In the genomic region with DNA sequence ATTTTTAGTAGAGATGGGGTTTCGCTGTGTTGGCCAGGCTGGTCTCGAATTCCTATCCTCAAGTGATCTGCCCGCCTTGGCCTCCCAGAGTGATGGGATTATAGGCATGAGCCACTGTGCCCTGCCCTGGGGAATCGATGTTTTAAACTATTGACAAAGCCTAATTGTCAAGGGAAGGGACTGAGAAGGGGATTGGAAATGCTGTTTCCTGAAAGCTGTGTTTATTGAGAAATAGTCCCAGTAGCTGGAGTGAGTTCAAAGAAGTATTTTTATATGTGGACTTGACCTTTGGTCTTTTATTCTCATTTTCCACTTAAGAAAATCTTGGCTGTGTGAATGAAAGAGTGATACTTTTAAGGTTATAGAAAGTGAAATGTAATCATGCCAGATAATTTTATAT, we compare ENCODE assay signal across 18 cellular contexts. TPM values are rescaled to one million over a fixed set of nuclear protein-coding genes. Genes with fewer than 3 reads are reported as not detected.
DNase-seq lines count a peak whose midpoint lies in the region; ATAC-seq and TF ChIP-seq lines count a peak whose summit lies in the region.
"Had no signal": no experiment of that assay in that cellular context is flagged by ENCODE, and none has a peak within 500 bp of the region (broad histone marks: within the 10 kb centered on the region; RNA-seq: fewer than 3 reads in every experiment).

No MANE protein-coding gene starts in this region.

- no peaks in the 10 kb centered on the region for H3K9me3 Mint-ChIP-seq in glutamatergic neuron (ENCODE audit: unreplicated experiment)
- H3K9me3 Mint-ChIP-seq: activated naive CD8-positive, alpha-beta T cell treated with anti-CD3 and anti-CD28 coated beads, Interleukin-2, amount 50 U/mL, for 24 hours had no signal

- ATAC-seq in psoas muscle (no peak), HG03354 (IDR thresholded peaks at IDR 0.05; ENCODE audit: poor library complexity, severe bottlenecking, unreplicated experiment) (no peak)
- ATAC-seq: activated naive CD8-positive, alpha-beta T cell treated with anti-CD3 and anti-CD28 coated beads, Interleukin-2, amount 50 U/mL, for 24 hours; naive thymus-derived CD4-positive, alpha-beta T cell had no signal

- DNase-seq in HAP-1 (ENCODE audit: low spot score in 2 of 2) (peak; percentile 50 to 53), adipocyte (ENCODE audit: low read depth) (no peak), glutamatergic neuron (peak; percentile 21), psoas muscle (no peak), NCI-H446 treated with DMSO at 0.1 percent for 48 hours (lab: John Stamatoyannopoulos, UW) (no peak), iPS-NIHi11 (ENCODE audit: low spot score) (no peak), NCI-H1930 (lab: John Stamatoyannopoulos, UW) (no peak)
- DNase-seq: activated CD4-positive, alpha-beta T cell treated with anti-CD3 and anti-CD28 coated beads, Interleukin-2, amount 50 U/mL, for 4 hours; activated naive CD8-positive, alpha-beta T cell treated with anti-CD3 and anti-CD28 coated beads, Interleukin-2, amount 50 U/mL, for 24 hours; activated T-cell treated with anti-CD3 and anti-CD28 coated beads, Interleukin-2, amount 50 U/mL, for 48 hours; DMS 273 treated with DMSO at 0.1 percent for 48 hours; erythroblast; Karpas-422; naive thymus-derived CD4-positive, alpha-beta T cell; NCI-H1436 treated with DMSO at 0.1 percent for 48 hours; NCI-H524 had no signal

- in situ Hi-C loops in HAP-1 (cut with MboI; ENCODE audit: low sequenced_read_pairs), result no loop called here

- no peaks in the 10 kb centered on the region for H3K36me3 Mint-ChIP-seq in glutamatergic neuron (ENCODE audit: unreplicated experiment)

- H3K9ac ChIP-seq in adipocyte (ENCODE audit: low read length), result no peak overlapping the region

- TF ChIP-seq CTCF in glutamatergic neuron (IDR thresholded peaks at IDR 0.05; ENCODE audit: partially characterized antibody, unreplicated experiment), result no peak
- no peak for TF ChIP-seq CTCF in psoas muscle (IDR thresholded peaks at IDR 0.05)

- H3K4me3 Mint-ChIP-seq in glutamatergic neuron (ENCODE audit: unreplicated experiment), result no peak overlapping the region
- H3K4me3 Mint-ChIP-seq: activated naive CD8-positive, alpha-beta T cell treated with anti-CD3 and anti-CD28 coated beads, Interleukin-2, amount 50 U/mL, for 24 hours; B cell; naive thymus-derived CD4-positive, alpha-beta T cell had no signal

- whole genome bisulfite sequencing in psoas muscle, 3 donors, result 18 to 38% (median 30%) methylated on average over 4 of the region's 4 CpGs

- H3K4me1 ChIP-seq in HAP-1 (peaks cover 26% of the 10 kb centered on the region), adipocyte (ENCODE audit: control insufficient read depth, insufficient read depth, low read length) (peaks cover 31% of the 10 kb centered on the region), psoas muscle (peaks cover 54% of the 10 kb centered on the region)

- intact Hi-C loops in psoas muscle (cut with DNase I), result no loop called here

- peak overlapping the region; percentile 73 for H3K27ac Mint-ChIP-seq in glutamatergic neuron (ENCODE audit: unreplicated experiment)
- H3K27ac Mint-ChIP-seq: activated naive CD8-positive, alpha-beta T cell treated with anti-CD3 and anti-CD28 coated beads, Interleukin-2, amount 50 U/mL, for 24 hours; B cell had no signal

- H3K36me3 ChIP-seq in HAP-1 (replicated peaks) (peaks cover 32% of the 10 kb centered on the region), adipocyte (ENCODE audit: control insufficient read depth, insufficient read depth, low read length, severe bottlenecking) (peaks cover 30% of the 10 kb centered on the region), psoas muscle (ENCODE audit: insufficient read depth in 1 of 2, low read depth in 1 of 2) (peaks cover 8 to 67% of the 10 kb centered on the region in 2 donors)

- H3K27ac ChIP-seq in psoas muscle, result peak overlapping the region; percentile 89

- H3K4me3 ChIP-seq in HAP-1 (no peak overlapping the region), adipocyte (ENCODE audit: low read length) (peak overlapping the region; percentile 1), psoas muscle (no peak overlapping the region)

- H3K9me3 ChIP-seq in HAP-1 (no peaks in the 10 kb centered on the region), adipocyte (ENCODE audit: control insufficient read depth, low read length) (no peaks in the 10 kb centered on the region), psoas muscle (no peaks in the 10 kb centered on the region)

- peaks cover 12% of the 10 kb centered on the region for H3K4me1 Mint-ChIP-seq in glutamatergic neuron (ENCODE audit: low read depth, unreplicated experiment)

- no peaks in the 10 kb centered on the region for H3K27me3 ChIP-seq in HAP-1 (ENCODE audit: low read depth)
- no peaks in the 10 kb centered on the region for H3K27me3 ChIP-seq in adipocyte (replicated peaks; ENCODE audit: control insufficient read depth, insufficient read depth, low read length)
- no peaks in the 10 kb centered on the region for H3K27me3 ChIP-seq in psoas muscle (ENCODE audit: insufficient read depth in 3 of 3, low read length in 2 of 3)

- peaks cover 3% of the 10 kb centered on the region for H3K27me3 Mint-ChIP-seq in glutamatergic neuron (ENCODE audit: unreplicated experiment)
- H3K27me3 Mint-ChIP-seq: activated naive CD8-positive, alpha-beta T cell treated with anti-CD3 and anti-CD28 coated beads, Interleukin-2, amount 50 U/mL, for 24 hours; B cell; naive thymus-derived CD4-positive, alpha-beta T cell had no signal

RNA-seq across cellular contexts. Expression of a gene that starts 47.5 kb away (rescaled TPM):
- total RNA-seq in glutamatergic neuron (ENCODE audit: unreplicated experiment) (261 TPM), psoas muscle (100 to 1,000 TPM; 221 to 391 (median 338) TPM)
- polyA plus RNA-seq in psoas muscle, result 100 to 1,000 TPM in 2 of 3 donors, 10 to 100 TPM in 1; 31.8 to 332 (median 105) TPM

Comparison
In these comparisons a context has a peak if more than half of its experiments do, and no peak if none do; other contexts are left out.
1. DNase-seq: peak in HAP-1 (2 of 2) and glutamatergic neuron (single experiment); none in adipocyte (single experiment), psoas muscle (0 of 2), NCI-H446 treated with DMSO at 0.1 percent for 48 hours (single experiment), iPS-NIHi11 (single experiment) and NCI-H1930 (0 of 2).